In genomic region chr1:241847796-241848668, GRCh38 we compare ENCODE assay signal across 8 cellular contexts. TPM values are rescaled to one million over a fixed set of nuclear protein-coding genes. Genes with fewer than 3 reads are reported as not detected.
DNase-seq lines count a peak whose midpoint lies in the region; ATAC-seq and TF ChIP-seq lines count a peak whose summit lies in the region.

Gene EXO1, plus strand, starts transcription at chr1:241848204. Its CDS starts 2,222 bp downstream, at chr1:241850426.

- peaks cover 26% of the 10 kb centered on the region for H3K4me1 Mint-ChIP-seq in activated T-helper 2 cell treated with anti-CD3 and anti-CD28 coated beads, Interferon-gamma antibody, Interleukin-2, Interleukin-4, amounts not matched to agents 10 μg/mL and 5 μg/mL and 100 μg/mL, durations not matched to agents 14 hours and 24 hours and 36 hours (ENCODE audit: low read depth)
- peaks cover 22% of the 10 kb centered on the region for H3K4me1 Mint-ChIP-seq in nephron
- peaks cover 22% of the 10 kb centered on the region for H3K4me1 Mint-ChIP-seq in stimulated activated naive CD8-positive, alpha-beta T cell treated with anti-CD3 and anti-CD28 coated beads, Interleukin-15, Interleukin-2, amounts not matched to agents 100 ng/mL and 50 ng/mL, for 24 hours (ENCODE audit: low read depth)

- H3K27me3 ChIP-seq in RWPE2 (ENCODE audit: insufficient read depth, poor library complexity, severe bottlenecking): no peaks in the 10 kb centered on the region

- TF ChIP-seq CTCF in LNCAP (IDR thresholded peaks at IDR 0.05) (peak; percentile 64), RWPE2 (IDR thresholded peaks at IDR 0.05; ENCODE audit: poor library complexity, severe bottlenecking) (peak; percentile 39), fibroblast of pulmonary artery (IDR thresholded peaks at IDR 0.05; ENCODE audit: low read length, missing control alignments) (peak; percentile 28), nephron (IDR thresholded peaks at IDR 0.05; ENCODE audit: unreplicated experiment in 3 of 3) (peak in 2 of 3 experiments; percentile 23 to 39)

- peaks cover 33% of the 10 kb centered on the region for H3K36me3 Mint-ChIP-seq in activated T-helper 2 cell treated with anti-CD3 and anti-CD28 coated beads, Interferon-gamma antibody, Interleukin-2, Interleukin-4, amounts not matched to agents 10 μg/mL and 5 μg/mL and 100 μg/mL, durations not matched to agents 14 hours and 24 hours and 36 hours (ENCODE audit: low read depth)
- no peaks in the 10 kb centered on the region for H3K36me3 Mint-ChIP-seq in nephron (ENCODE audit: low read depth)
- H3K36me3 Mint-ChIP-seq in stimulated activated naive CD8-positive, alpha-beta T cell treated with anti-CD3 and anti-CD28 coated beads, Interleukin-15, Interleukin-2, amounts not matched to agents 100 ng/mL and 50 ng/mL, for 24 hours (ENCODE audit: low read depth): peaks cover 39% of the 10 kb centered on the region

- peak within 1 kb of the TSS; percentile 98 for H3K4me3 Mint-ChIP-seq in activated T-helper 2 cell treated with anti-CD3 and anti-CD28 coated beads, Interferon-gamma antibody, Interleukin-2, Interleukin-4, amounts not matched to agents 10 μg/mL and 5 μg/mL and 100 μg/mL, durations not matched to agents 14 hours and 24 hours and 36 hours (ENCODE audit: low read depth)
- H3K4me3 Mint-ChIP-seq in nephron: peak within 1 kb of the TSS; percentile 96 to 98 (median 97)
- H3K4me3 Mint-ChIP-seq in stimulated activated naive CD8-positive, alpha-beta T cell treated with anti-CD3 and anti-CD28 coated beads, Interleukin-15, Interleukin-2, amounts not matched to agents 100 ng/mL and 50 ng/mL, for 24 hours: peak within 1 kb of the TSS; percentile 90

- H3K27me3 Mint-ChIP-seq in activated T-helper 2 cell treated with anti-CD3 and anti-CD28 coated beads, Interferon-gamma antibody, Interleukin-2, Interleukin-4, amounts not matched to agents 10 μg/mL and 5 μg/mL and 100 μg/mL, durations not matched to agents 14 hours and 24 hours and 36 hours (ENCODE audit: low read depth): peaks cover 7% of the 10 kb centered on the region
- peaks cover 5% of the 10 kb centered on the region for H3K27me3 Mint-ChIP-seq in nephron (ENCODE audit: low read depth)
- H3K27me3 Mint-ChIP-seq in stimulated activated naive CD8-positive, alpha-beta T cell treated with anti-CD3 and anti-CD28 coated beads, Interleukin-15, Interleukin-2, amounts not matched to agents 100 ng/mL and 50 ng/mL, for 24 hours: no peaks in the 10 kb centered on the region

- H3K36me3 ChIP-seq in RWPE2 (ENCODE audit: low read depth): peaks cover 29% of the 10 kb centered on the region

- H3K9me3 ChIP-seq in RWPE2 (ENCODE audit: severe bottlenecking): no peaks in the 10 kb centered on the region

- peak; percentile 93 for DNase-seq in ELR (ENCODE audit: low read depth)
- DNase-seq in GOT3 (lab: John Stamatoyannopoulos, UW): peak; percentile 97
- peak; percentile 81 for DNase-seq in RWPE2 (ENCODE audit: low spot score)
- DNase-seq in activated T-helper 2 cell treated with anti-CD3 and anti-CD28 coated beads, Interferon-gamma antibody, Interleukin-2, Interleukin-4, amounts not matched to agents 10 μg/mL and 5 μg/mL and 100 μg/mL, durations not matched to agents 14 hours and 24 hours and 36 hours (ENCODE audit: low spot score): peak; percentile 86
- DNase-seq in fibroblast of pulmonary artery (ENCODE audit: low read depth): peak; percentile 93

- intact Hi-C loops in activated T-helper 2 cell treated with anti-CD3 and anti-CD28 coated beads, Interferon-gamma antibody, Interleukin-2, Interleukin-4, amounts not matched to agents 10 μg/mL and 5 μg/mL and 100 μg/mL, durations not matched to agents 14 hours and 24 hours and 36 hours (cut with micrococcal nuclease): loop anchor here (1.0 to 5.0 kb wide), 6 partner anchors 149 to 1409 kb away; partner anchors contain the start of genes CEP170, CHML, FH and KMO

- peak within 1 kb of the TSS; percentile 84 for H3K27ac ChIP-seq in RWPE2 (ENCODE audit: poor library complexity, severe bottlenecking)

- H3K4me3 ChIP-seq in RWPE2 (ENCODE audit: severe bottlenecking): peak within 1 kb of the TSS; percentile 57
- peak within 1 kb of the TSS; percentile 90 for H3K4me3 ChIP-seq in fibroblast of pulmonary artery (replicated peaks; ENCODE audit: low read depth, low read length)

- peak; percentile 91 for ATAC-seq in RWPE2 (ENCODE audit: low read depth)

- peak within 1 kb of the TSS; percentile 100 for H3K27ac Mint-ChIP-seq in activated T-helper 2 cell treated with anti-CD3 and anti-CD28 coated beads, Interferon-gamma antibody, Interleukin-2, Interleukin-4, amounts not matched to agents 10 μg/mL and 5 μg/mL and 100 μg/mL, durations not matched to agents 14 hours and 24 hours and 36 hours
- peak within 1 kb of the TSS; percentile 99 to 100 (median 100) for H3K27ac Mint-ChIP-seq in nephron
- H3K27ac Mint-ChIP-seq in stimulated activated naive CD8-positive, alpha-beta T cell treated with anti-CD3 and anti-CD28 coated beads, Interleukin-15, Interleukin-2, amounts not matched to agents 100 ng/mL and 50 ng/mL, for 24 hours: peak within 1 kb of the TSS; percentile 94

- H3K4me1 ChIP-seq in RWPE2 (ENCODE audit: insufficient read depth, poor library complexity, severe bottlenecking): peaks cover 3% of the 10 kb centered on the region

- no peaks in the 10 kb centered on the region for H3K9me3 Mint-ChIP-seq in activated T-helper 2 cell treated with anti-CD3 and anti-CD28 coated beads, Interferon-gamma antibody, Interleukin-2, Interleukin-4, amounts not matched to agents 10 μg/mL and 5 μg/mL and 100 μg/mL, durations not matched to agents 14 hours and 24 hours and 36 hours
- H3K9me3 Mint-ChIP-seq in nephron: no peaks in the 10 kb centered on the region
- H3K9me3 Mint-ChIP-seq in stimulated activated naive CD8-positive, alpha-beta T cell treated with anti-CD3 and anti-CD28 coated beads, Interleukin-15, Interleukin-2, amounts not matched to agents 100 ng/mL and 50 ng/mL, for 24 hours: no peaks in the 10 kb centered on the region

RNA-seq across cellular contexts. Expression of gene EXO1, which starts in this region (rescaled TPM):
- total RNA-seq in activated T-helper 2 cell treated with anti-CD3 and anti-CD28 coated beads, Interferon-gamma antibody, Interleukin-2, Interleukin-4, amounts not matched to agents 10 μg/mL and 5 μg/mL and 100 μg/mL, durations not matched to agents 14 hours and 24 hours and 36 hours: 49.2 and 52.5 TPM in 2 replicates

Comparison
In these comparisons a context has a peak if more than half of its experiments do, and no peak if none do; other contexts are left out.
1. Peak in every context shown above with its lines: DNase-seq, ATAC-seq, H3K4me3 ChIP-seq and H3K27ac ChIP-seq.